In genomic region chr6:116563830-116564229, GRCh38 we compare ENCODE assay signal across 20 cellular contexts. TPM values are rescaled to one million over a fixed set of nuclear protein-coding genes. Genes with fewer than 3 reads are reported as not detected.
"Had no signal": no experiment of that assay in that cellular context is flagged by ENCODE, and none has a peak within 500 bp of the region (broad histone marks: within the 10 kb centered on the region; RNA-seq: fewer than 3 reads in every experiment).

No MANE protein-coding gene starts in this region.

- H3K4me3 ChIP-seq: esophagus squamous epithelium, left ventricle myocardium inferior, lower lobe of right lung, right atrium auricular region, sigmoid colon had no signal

- H3K27me3 ChIP-seq: esophagus squamous epithelium, right atrium auricular region, sigmoid colon had no signal

- ATAC-seq: effector memory CD8-positive, alpha-beta T cell; left cardiac atrium; lower lobe of right lung had no signal

- H3K36me3 Mint-ChIP-seq: naive B cell, type B pancreatic cell had no signal

- H3K27ac Mint-ChIP-seq: dendritic cell treated with granulocyte-macrophage colony-stimulating factor and Interleukin-4, amounts not matched to agents 40 ng/mL and 50 ng/mL, for 4 days; effector memory CD8-positive, alpha-beta T cell; immature natural killer cell; naive B cell; nephron; type B pancreatic cell had no signal

- H3K4me3 Mint-ChIP-seq: dendritic cell treated with granulocyte-macrophage colony-stimulating factor and Interleukin-4, amounts not matched to agents 40 ng/mL and 50 ng/mL, for 4 days; immature natural killer cell; type B pancreatic cell had no signal

- H3K9me3 Mint-ChIP-seq: effector memory CD8-positive, alpha-beta T cell; immature natural killer cell; naive B cell; nephron; type B pancreatic cell had no signal

- H3K36me3 ChIP-seq: esophagus squamous epithelium, left ventricle myocardium inferior, lower lobe of right lung, neutrophil, right atrium auricular region, sigmoid colon had no signal

- H3K27ac ChIP-seq: esophagus squamous epithelium, left ventricle myocardium inferior, lower lobe of right lung, neutrophil, right atrium auricular region, sigmoid colon had no signal

- H3K9me3 ChIP-seq: esophagus squamous epithelium, left ventricle myocardium inferior, lower lobe of right lung, neutrophil, right atrium auricular region, sigmoid colon had no signal

- DNase-seq: effector memory CD8-positive, alpha-beta T cell; esophagus squamous epithelium; foreskin fibroblast; immature natural killer cell; left cardiac atrium; left ventricle myocardium inferior; lower lobe of right lung; mesendoderm; naive B cell; sigmoid colon; small intestine; stimulated activated CD4-positive, alpha-beta T cell treated with anti-CD3 and anti-CD28 coated beads, Interleukin-2, amount 100 ng/mL, for 48 hours; stimulated activated naive CD4-positive, alpha-beta T cell treated with Interleukin-2 at 50 U/mL for 16 hours had no signal

RNA-seq across cellular contexts. Expression of gene CALHM4, which starts 10.3 kb away (rescaled TPM):
- total RNA-seq: epithelial cell of proximal tubule, esophagus squamous epithelium, left cardiac atrium, left ventricle myocardium inferior, lower lobe of right lung, osteocyte, right atrium auricular region, sigmoid colon had no signal
- polyA plus RNA-seq: immature natural killer cell, sigmoid colon, small intestine had no signal

RNA-seq across cellular contexts. Expression of gene TRAPPC3L, which starts 18.3 kb away (rescaled TPM):
- total RNA-seq: epithelial cell of proximal tubule, esophagus squamous epithelium, left ventricle myocardium inferior, lower lobe of right lung, osteocyte, sigmoid colon had no signal
- polyA plus RNA-seq: sigmoid colon had no signal

RNA-seq across cellular contexts. Expression of gene CALHM5, which starts 52.4 kb away (rescaled TPM):
- polyA plus RNA-seq: immature natural killer cell had no signal

RNA-seq across cellular contexts. Expression of gene RSPH4A, which starts 52.4 kb away (rescaled TPM):
- total RNA-seq: epithelial cell of proximal tubule, left ventricle myocardium inferior had no signal
